ENCODE assay signal across 19 cellular contexts in the genomic region with DNA sequence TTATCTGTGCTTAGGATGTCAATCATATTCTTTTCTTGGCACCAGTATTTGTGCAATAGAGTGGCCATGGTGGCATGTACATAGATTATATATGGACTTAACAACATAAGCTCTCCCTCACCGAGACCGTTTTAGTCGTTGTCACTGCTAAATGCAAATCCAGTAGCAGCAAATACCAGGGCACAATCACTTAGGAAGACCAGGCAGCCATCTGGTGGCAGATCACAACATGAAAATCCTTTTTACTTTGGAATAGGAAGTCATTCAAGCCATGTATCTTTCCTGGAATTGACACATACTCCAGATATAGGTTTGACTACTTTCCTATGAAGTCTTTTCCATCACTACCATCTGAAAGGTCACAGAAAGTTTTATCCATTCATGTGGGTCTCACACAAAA. TPM values are rescaled to one million over a fixed set of nuclear protein-coding genes. Genes with fewer than 3 reads are reported as not detected.
A peak's percentile ranks its signal among the peaks of the same experiment; 100 is the strongest.
DNase-seq lines count a peak whose midpoint lies in the region; ATAC-seq and TF ChIP-seq lines count a peak whose summit lies in the region.
"Had no signal": no experiment of that assay in that cellular context is flagged by ENCODE, and none has a peak within 500 bp of the region (broad histone marks: within the 10 kb centered on the region; RNA-seq: fewer than 3 reads in every experiment).

No MANE protein-coding gene starts in this region.

- BruUV-seq in mammary epithelial cell (replicated peaks; lab: Mats Ljungman, UMichigan): no TSS peak

- H3K4me1 ChIP-seq in endodermal cell (ENCODE audit: control insufficient read depth, insufficient read depth, low read length) (peaks cover 3% of the 10 kb centered on the region), mammary epithelial cell (ENCODE audit: insufficient read depth, low read length) (no peaks in the 10 kb centered on the region)

- no peaks in the 10 kb centered on the region for H3K27me3 Mint-ChIP-seq in endodermal cell (ENCODE audit: insufficient read depth)
- no peaks in the 10 kb centered on the region for H3K27me3 Mint-ChIP-seq in activated T-cell treated with anti-CD3 and anti-CD28 coated beads, Interleukin-2, amount 50 U/mL, for 4 hours (ENCODE audit: low read depth)
- H3K27me3 Mint-ChIP-seq: dendritic cell treated with granulocyte-macrophage colony-stimulating factor and Interleukin-4, amounts not matched to agents 40 ng/mL and 50 ng/mL, for 4 days had no signal

- H3K79me2 ChIP-seq in mammary epithelial cell (ENCODE audit: insufficient read depth, low read length): no peaks in the 10 kb centered on the region

- no peaks in the 10 kb centered on the region for H4K20me1 ChIP-seq in mammary epithelial cell (ENCODE audit: insufficient read depth, low read length)

- 75 to 77% methylated on average over 3 of the region's 3 CpGs for WGBS in endodermal cell (ENCODE audit: insufficient coverage in 1 of 2, insufficient read length in 1 of 2), 2 experiments
- WGBS in mammary epithelial cell (ENCODE audit: low coverage, missing lambda C conversion rate): 87% methylated on average over 3 of the region's 3 CpGs

- H3K9me3 Mint-ChIP-seq in endodermal cell: no peaks in the 10 kb centered on the region
- H3K9me3 Mint-ChIP-seq in activated T-cell treated with anti-CD3 and anti-CD28 coated beads, Interleukin-2, amount 50 U/mL, for 4 hours: no peaks in the 10 kb centered on the region
- H3K9me3 Mint-ChIP-seq: activated T-helper 1 cell treated with anti-CD3 and anti-CD28 coated beads, Interleukin-12 subunit alpha, Interleukin-12 subunit beta, Interleukin-2, Interleukin-4 antibody, amounts not matched to agents 30 ng/mL and 10 ng/mL and 1 ng/mL, durations not matched to agents 14 hours and 24 hours and 36 hours; dendritic cell treated with granulocyte-macrophage colony-stimulating factor and Interleukin-4, amounts not matched to agents 40 ng/mL and 50 ng/mL, for 4 days had no signal

- no peak overlapping the region for H3K27ac Mint-ChIP-seq in endodermal cell
- H3K27ac Mint-ChIP-seq: activated T-helper 1 cell treated with anti-CD3 and anti-CD28 coated beads, Interleukin-12 subunit alpha, Interleukin-12 subunit beta, Interleukin-2, Interleukin-4 antibody, amounts not matched to agents 30 ng/mL and 10 ng/mL and 1 ng/mL, durations not matched to agents 14 hours and 24 hours and 36 hours; dendritic cell treated with granulocyte-macrophage colony-stimulating factor and Interleukin-4, amounts not matched to agents 40 ng/mL and 50 ng/mL, for 4 days; IgD-negative memory B cell; progenitor cell of endocrine pancreas had no signal

- no peaks in the 10 kb centered on the region for H3K36me3 Mint-ChIP-seq in endodermal cell (ENCODE audit: low read depth)
- no peaks in the 10 kb centered on the region for H3K36me3 Mint-ChIP-seq in activated T-cell treated with anti-CD3 and anti-CD28 coated beads, Interleukin-2, amount 50 U/mL, for 4 hours (ENCODE audit: insufficient read depth)
- H3K36me3 Mint-ChIP-seq: IgD-negative memory B cell had no signal

- no peak for ATAC-seq in activated T-cell treated with anti-CD3 and anti-CD28 coated beads, Interleukin-2, amount 50 U/mL, for 4 hours
- no peak for ATAC-seq in GM21723 (IDR thresholded peaks at IDR 0.05; ENCODE audit: unreplicated experiment)

- no peak overlapping the region for H3K4me3 ChIP-seq in endodermal cell (ENCODE audit: low read length)
- H3K4me3 ChIP-seq in retinal pigment epithelial cell (ENCODE audit: low read length): no peak overlapping the region
- H3K4me3 ChIP-seq in mammary epithelial cell (replicated peaks in 1 of 3; ENCODE audit: insufficient read depth in 1 of 3, low read depth in 2 of 3, low read length in 3 of 3): no peak overlapping the region
- H3K4me3 ChIP-seq: thoracic aorta had no signal

- H3K27me3 ChIP-seq in endodermal cell (ENCODE audit: control insufficient read depth, insufficient read depth, low read length, poor library complexity, severe bottlenecking): no peaks in the 10 kb centered on the region
- H3K27me3 ChIP-seq in mammary epithelial cell (ENCODE audit: insufficient read depth, low read length): no peaks in the 10 kb centered on the region

- in situ Hi-C loops in mammary epithelial cell (cut with MboI; ENCODE audit: low sequenced_read_pairs in 2 of 2): no loop called here

- H3K27ac ChIP-seq in endodermal cell (ENCODE audit: low read depth, low read length): no peak overlapping the region
- H3K27ac ChIP-seq in mammary epithelial cell (ENCODE audit: insufficient read depth, low read depth, low read length): no peak overlapping the region
- H3K27ac ChIP-seq: thoracic aorta had no signal

- H3K4me3 Mint-ChIP-seq in endodermal cell: no peak overlapping the region
- H3K4me3 Mint-ChIP-seq in activated T-cell treated with anti-CD3 and anti-CD28 coated beads, Interleukin-2, amount 50 U/mL, for 4 hours: no peak overlapping the region
- H3K4me3 Mint-ChIP-seq: activated T-helper 1 cell treated with anti-CD3 and anti-CD28 coated beads, Interleukin-12 subunit alpha, Interleukin-12 subunit beta, Interleukin-2, Interleukin-4 antibody, amounts not matched to agents 30 ng/mL and 10 ng/mL and 1 ng/mL, durations not matched to agents 14 hours and 24 hours and 36 hours; dendritic cell treated with granulocyte-macrophage colony-stimulating factor and Interleukin-4, amounts not matched to agents 40 ng/mL and 50 ng/mL, for 4 days; IgD-negative memory B cell had no signal

- H3K36me3 ChIP-seq in endodermal cell (ENCODE audit: control insufficient read depth, insufficient read depth, low read length) (no peaks in the 10 kb centered on the region), mammary epithelial cell (ENCODE audit: insufficient read depth, low read length) (no peaks in the 10 kb centered on the region)
- H3K36me3 ChIP-seq: thoracic aorta had no signal

- CTCF ChIA-PET in mammary epithelial cell (lab: Charles Lee; ENCODE audit: low non-redundant PET): no interaction called here

- TF ChIP-seq CTCF in endodermal cell (conservative IDR thresholded peaks at IDR 0.05) (peak; percentile 60), retinal pigment epithelial cell (conservative IDR thresholded peaks at IDR 0.05; ENCODE audit: low read depth, low read length) (peak; percentile 16), mammary epithelial cell (conservative IDR thresholded peaks at IDR 0.05 in 1 of 2, IDR thresholded peaks at IDR 0.05 in 1 of 2; ENCODE audit: extremely low read depth in 1 of 2, insufficient read depth in 1 of 2, low read depth in 1 of 2, low read length in 2 of 2) (peak in 1 of 2 donors; percentile 11)

- no peak overlapping the region for H2AFZ ChIP-seq in mammary epithelial cell (ENCODE audit: low read depth, low read length)

- H3K9me3 ChIP-seq in endodermal cell (ENCODE audit: control insufficient read depth, low read length) (no peaks in the 10 kb centered on the region), mammary epithelial cell (replicated peaks; ENCODE audit: insufficient read depth, low read length) (no peaks in the 10 kb centered on the region)
- H3K9me3 ChIP-seq: thoracic aorta had no signal

- H3K4me2 ChIP-seq in mammary epithelial cell (ENCODE audit: insufficient read depth, low read depth, low read length): no peak overlapping the region

- H3K9ac ChIP-seq in endodermal cell (ENCODE audit: extremely low read depth, low read length, poor library complexity, severe bottlenecking) (no peak overlapping the region), mammary epithelial cell (ENCODE audit: insufficient read depth, low read length) (no peak overlapping the region)

- H3K4me1 Mint-ChIP-seq in endodermal cell: no peaks in the 10 kb centered on the region
- no peaks in the 10 kb centered on the region for H3K4me1 Mint-ChIP-seq in activated T-cell treated with anti-CD3 and anti-CD28 coated beads, Interleukin-2, amount 50 U/mL, for 4 hours (ENCODE audit: low read depth)
- H3K4me1 Mint-ChIP-seq: IgD-negative memory B cell had no signal

- dilution Hi-C loops in mammary epithelial cell (cut with HindIII; ENCODE audit: low sequenced_read_pairs): no loop called here

- intact Hi-C loops in mammary epithelial cell (cut with micrococcal nuclease): loop anchor here (1.0 kb wide), 1 partner anchor 150 kb away; no protein-coding TSS in a partner anchor

- DNase-seq in NCI-H2171 treated with DMSO at 0.1 percent for 48 hours (lab: John Stamatoyannopoulos, UW) (peak; percentile 48), NCI-H2171 (lab: John Stamatoyannopoulos, UW) (no peak), NCI-H526 (lab: John Stamatoyannopoulos, UW) (peak; percentile 34 to 76), endodermal cell (peak; percentile 50), retinal pigment epithelial cell (ENCODE audit: low read depth) (no peak), mammary epithelial cell (no peak)
- no peak for DNase-seq in activated T-cell treated with anti-CD3 and anti-CD28 coated beads, Interleukin-2, amount 50 U/mL, for 4 hours
- DNase-seq: ACHN, foreskin melanocyte, NCI-H187 treated with DMSO at 0.1 percent for 48 hours had no signal

RNA-seq across cellular contexts. Expression of gene C1orf87, which starts 53.2 kb away (rescaled TPM):
- total RNA-seq in endodermal cell (not detected), mammary epithelial cell (not detected)
- not detected for polyA plus RNA-seq in endodermal cell (2013, experiment 1 of 2)
- not detected for polyA plus RNA-seq in endodermal cell (2013, experiment 2 of 2)
- not detected for total RNA-seq in activated T-cell treated with anti-CD3 and anti-CD28 coated beads, Interleukin-2, amount 50 U/mL, for 4 hours
- polyA plus RNA-seq in mammary epithelial cell: not detected
- not detected for polyA minus RNA-seq in mammary epithelial cell
- total RNA-seq: activated T-helper 1 cell treated with anti-CD3 and anti-CD28 coated beads, Interleukin-12 subunit alpha, Interleukin-12 subunit beta, Interleukin-2, Interleukin-4 antibody, amounts not matched to agents 30 ng/mL and 10 ng/mL and 1 ng/mL, durations not matched to agents 14 hours and 24 hours and 36 hours; mucosa of gallbladder; OCI-LY7; progenitor cell of endocrine pancreas; T-helper 2 cell treated with Interferon-gamma antibody and Interleukin-4, amounts not matched to agents 100 ng/mL and 5 ng/mL, for 36 hours had no signal
- polyA plus RNA-seq: IgD-negative memory B cell had no signal

Comparison
In these comparisons a context has a peak if more than half of its experiments do, and no peak if none do; other contexts are left out.
1. DNase-seq: peak in NCI-H2171 treated with DMSO at 0.1 percent for 48 hours (single experiment), NCI-H526 (2 of 2) and endodermal cell (single experiment); none in NCI-H2171 (single experiment), retinal pigment epithelial cell (single experiment), activated T-cell treated with anti-CD3 and anti-CD28 coated beads, Interleukin-2, amount 50 U/mL, for 4 hours (single experiment) and mammary epithelial cell (single experiment).